Comparison of ENCODE assay signal across 1 cellular context in the genomic region with DNA sequence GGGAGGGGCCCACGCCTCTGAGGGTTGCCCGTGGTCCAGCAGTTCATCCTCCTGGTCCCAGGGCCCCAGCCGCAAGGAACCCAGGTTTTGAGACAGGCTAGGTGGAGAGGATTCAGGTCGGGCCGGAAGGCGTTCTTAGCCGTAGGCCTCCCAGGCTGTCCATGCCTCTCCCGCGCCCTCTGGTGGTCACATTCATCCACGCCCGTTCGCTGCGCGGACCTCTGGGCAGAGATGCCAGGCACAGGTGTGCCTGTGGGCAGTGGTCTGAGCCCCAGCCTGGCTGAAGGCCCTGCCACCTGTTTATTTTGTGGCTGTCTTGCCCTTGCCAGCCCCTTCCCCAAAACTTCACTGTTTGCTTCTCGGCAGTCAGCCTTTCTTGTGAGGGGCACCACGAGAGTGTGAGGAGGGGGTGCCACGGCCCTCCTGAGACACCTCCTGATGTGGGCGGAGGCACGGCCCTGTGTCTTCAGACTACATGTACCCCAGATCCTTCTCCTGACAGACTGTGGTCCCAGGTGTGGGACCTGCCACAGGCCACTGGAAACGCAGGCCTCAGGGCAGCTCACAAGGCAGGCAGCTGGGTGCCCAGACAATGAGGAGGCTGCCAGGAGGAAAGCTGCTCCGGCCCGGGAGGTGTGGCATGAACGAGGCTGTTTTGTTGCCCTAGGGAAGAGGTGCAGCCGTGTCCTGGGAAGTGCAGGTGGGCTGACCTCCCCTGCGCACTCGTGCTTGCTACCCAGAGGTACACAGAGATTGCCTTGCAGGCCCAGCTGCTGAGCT.
TF ChIP-seq lines count a peak whose summit lies in the region.

No MANE protein-coding gene starts in this region.

TF ChIP-seq in K562, 482 proteins besides CTCF, POLR2A, EP300 and RAD21 (continued from another document):
- no peak for TF ChIP-seq ZBTB8A (IDR thresholded peaks at IDR 0.05; ENCODE audit: partially characterized antibody)
- no peak for TF ChIP-seq SRSF1 (IDR thresholded peaks at IDR 0.05; ENCODE audit: low read depth, low read length)
- TF ChIP-seq TSC22D4 (tag; IDR thresholded peaks at IDR 0.05) = no peak
